Comparison of ENCODE assay signal across 1 cellular context in genomic region chr4:141375855-141376254, GRCh38.
TF ChIP-seq lines count a peak whose summit lies in the region.

No MANE protein-coding gene starts in this region.

TF ChIP-seq in GM23338, 12 proteins besides CTCF, POLR2A, EP300 and RAD21 (continued from another document):
- TF ChIP-seq ETS1 (IDR thresholded peaks at IDR 0.05) (no peak), EZH2 (IDR thresholded peaks at IDR 0.05; ENCODE audit: low read depth, unreplicated experiment) (no peak), EZH2phosphoT487 (IDR thresholded peaks at IDR 0.05; ENCODE audit: unreplicated experiment) (no peak), JUNB (IDR thresholded peaks at IDR 0.05; ENCODE audit: unreplicated experiment) (no peak), ZNF114 (CRISPR knock-in tag; IDR thresholded peaks at IDR 0.05) (no peak)
TF ChIP-seq in GM23338: peak in this region for 0.
